In genomic region chr10:31586708-31587107, GRCh38 we compare ENCODE assay signal across 16 cellular contexts.
DNase-seq lines count a peak whose midpoint lies in the region; ATAC-seq and TF ChIP-seq lines count a peak whose summit lies in the region.
"Had no signal": no experiment of that assay in that cellular context is flagged by ENCODE, and none has a peak within 500 bp of the region (broad histone marks: within the 10 kb centered on the region; RNA-seq: fewer than 3 reads in every experiment).

No MANE protein-coding gene starts in this region.

- H3K4me1 ChIP-seq in skeletal muscle tissue (ENCODE audit: control insufficient read depth in 3 of 3, insufficient read depth in 3 of 3, low read length in 3 of 3), result peaks cover 21 to 29% (median 22%) of the 10 kb centered on the region in 3 donors
- H3K4me1 ChIP-seq: neural progenitor cell had no signal

- H3K4me3 Mint-ChIP-seq in activated CD8-positive, alpha-beta memory T cell treated with anti-CD3 and anti-CD28 coated beads, Interleukin-2, amount 10 ng/mL, durations not matched to agents 7 days and 5 days, result peak overlapping the region; percentile 31
- H3K4me3 Mint-ChIP-seq in immature natural killer cell (peak overlapping the region; percentile 50 to 78 (median 71)), mesothelial cell of epicardium (no peak overlapping the region), WTC11 (no peak overlapping the region)
- H3K4me3 Mint-ChIP-seq: activated naive CD4-positive, alpha-beta T cell treated with anti-CD3 and anti-CD28 coated beads, Interleukin-2, amount 50 U/mL, for 24 hours; central memory CD8-positive, alpha-beta T cell; neural progenitor cell had no signal

- H3K9me3 Mint-ChIP-seq in activated CD8-positive, alpha-beta memory T cell treated with anti-CD3 and anti-CD28 coated beads, Interleukin-2, amount 10 ng/mL, durations not matched to agents 7 days and 5 days (ENCODE audit: low read depth), result peaks cover 6% of the 10 kb centered on the region
- peaks cover 0 to 10% (median 5%) of the 10 kb centered on the region in 6 donors for H3K9me3 Mint-ChIP-seq in immature natural killer cell
- H3K9me3 Mint-ChIP-seq in mesothelial cell of epicardium, result peaks cover 22% of the 10 kb centered on the region
- H3K9me3 Mint-ChIP-seq in WTC11, result peaks cover 12% of the 10 kb centered on the region

- POLR2A ChIA-PET in WTC11 (lab: Charles Lee), result no interaction called here

- DNase-seq in activated CD8-positive, alpha-beta memory T cell treated with anti-CD3 and anti-CD28 coated beads, Interleukin-2, amount 10 ng/mL, durations not matched to agents 7 days and 5 days, result no peak
- no peak for DNase-seq in activated CD8-positive, alpha-beta memory T cell treated with anti-CD3 and anti-CD28 coated beads for 24 hours
- DNase-seq in Kasumi-1 (lab: John Stamatoyannopoulos, UW) (peak; percentile 77 to 85), immature natural killer cell (peak in 1 of 3 donors; percentile 3), mesothelial cell of epicardium (ENCODE audit: low spot score in 2 of 2, unreplicated experiment in 2 of 2) (no peak), WTC11 (ENCODE audit: low spot score) (no peak), COR-L47 (lab: John Stamatoyannopoulos, UW) (no peak)
- DNase-seq: Karpas-422, kidney glomerular epithelial cell, NCI-H1694 treated with DMSO at 0.1 percent for 48 hours had no signal

- no peaks in the 10 kb centered on the region for H3K36me3 Mint-ChIP-seq in activated CD8-positive, alpha-beta memory T cell treated with anti-CD3 and anti-CD28 coated beads, Interleukin-2, amount 10 ng/mL, durations not matched to agents 7 days and 5 days
- H3K36me3 Mint-ChIP-seq in immature natural killer cell (peaks cover 0 to 3% (median 0%) of the 10 kb centered on the region in 3 donors), mesothelial cell of epicardium (peaks cover 3% of the 10 kb centered on the region), WTC11 (peaks cover 7% of the 10 kb centered on the region; the same call in 1 of the 2 replicates)
- H3K36me3 Mint-ChIP-seq: activated naive CD4-positive, alpha-beta T cell treated with anti-CD3 and anti-CD28 coated beads, Interleukin-2, amount 50 U/mL, for 24 hours; neural progenitor cell had no signal

- ATAC-seq in activated CD8-positive, alpha-beta memory T cell treated with anti-CD3 and anti-CD28 coated beads, Interleukin-2, amount 10 ng/mL, durations not matched to agents 7 days and 5 days, result no peak
- no peak for ATAC-seq in WTC11
- ATAC-seq: HCT116 had no signal

- peaks cover 35% of the 10 kb centered on the region for H3K27me3 Mint-ChIP-seq in activated CD8-positive, alpha-beta memory T cell treated with anti-CD3 and anti-CD28 coated beads, Interleukin-2, amount 10 ng/mL, durations not matched to agents 7 days and 5 days
- H3K27me3 Mint-ChIP-seq in immature natural killer cell (ENCODE audit: low read depth in 3 of 3), result peaks cover 5 to 6% (median 5%) of the 10 kb centered on the region in 3 donors
- H3K27me3 Mint-ChIP-seq in mesothelial cell of epicardium (ENCODE audit: low read depth), result no peaks in the 10 kb centered on the region
- no peaks in the 10 kb centered on the region for H3K27me3 Mint-ChIP-seq in WTC11 (ENCODE audit: low read depth)

- no peaks in the 10 kb centered on the region for H3K27me3 ChIP-seq in skeletal muscle tissue (ENCODE audit: control insufficient read depth in 3 of 3, insufficient read depth in 3 of 3, low read length in 3 of 3)
- H3K27me3 ChIP-seq: neural progenitor cell had no signal

- H3K4me1 Mint-ChIP-seq in activated CD8-positive, alpha-beta memory T cell treated with anti-CD3 and anti-CD28 coated beads, Interleukin-2, amount 10 ng/mL, durations not matched to agents 7 days and 5 days, result peaks cover 13% of the 10 kb centered on the region
- peaks cover 7 to 14% of the 10 kb centered on the region in 2 donors for H3K4me1 Mint-ChIP-seq in immature natural killer cell
- peaks cover 31% of the 10 kb centered on the region for H3K4me1 Mint-ChIP-seq in mesothelial cell of epicardium
- H3K4me1 Mint-ChIP-seq in WTC11, result peaks cover 17% of the 10 kb centered on the region
- H3K4me1 Mint-ChIP-seq: central memory CD8-positive, alpha-beta T cell had no signal

- peaks cover 0 to 2% (median 0%) of the 10 kb centered on the region in 3 donors for H3K9me3 ChIP-seq in skeletal muscle tissue (ENCODE audit: control insufficient read depth in 3 of 3, low read length in 3 of 3)

- no peak overlapping the region for H3K4me3 ChIP-seq in skeletal muscle tissue (ENCODE audit: low read length in 3 of 3)
- H3K4me3 ChIP-seq: neural progenitor cell, skin epidermis had no signal

- no peak overlapping the region for H3K9ac ChIP-seq in skeletal muscle tissue (ENCODE audit: low read depth in 1 of 3, low read length in 3 of 3)
- H3K9ac ChIP-seq: neural progenitor cell had no signal

- TF ChIP-seq CTCF in mesothelial cell of epicardium (IDR thresholded peaks at IDR 0.05; ENCODE audit: unreplicated experiment) (no peak), WTC11 (IDR thresholded peaks at IDR 0.05) (no peak)

- no peaks in the 10 kb centered on the region for H3K36me3 ChIP-seq in skeletal muscle tissue (ENCODE audit: control insufficient read depth in 3 of 3, insufficient read depth in 3 of 3, low read length in 3 of 3)
- H3K36me3 ChIP-seq: neural progenitor cell had no signal

- peak overlapping the region; percentile 28 for H3K27ac ChIP-seq in skeletal muscle tissue (ENCODE audit: low read depth, low read length)
- H3K27ac ChIP-seq: neural progenitor cell had no signal

- CTCF ChIA-PET in activated CD8-positive, alpha-beta memory T cell treated with anti-CD3 and anti-CD28 coated beads, Interleukin-2, amount 10 ng/mL, durations not matched to agents 7 days and 5 days (lab: Charles Lee), result no interaction called here
- CTCF ChIA-PET in WTC11 (lab: Charles Lee), result no interaction called here

- no peak overlapping the region for H3K27ac Mint-ChIP-seq in activated CD8-positive, alpha-beta memory T cell treated with anti-CD3 and anti-CD28 coated beads, Interleukin-2, amount 10 ng/mL, durations not matched to agents 7 days and 5 days
- peak overlapping the region in 1 of 6 donors; percentile 45 for H3K27ac Mint-ChIP-seq in immature natural killer cell
- no peak overlapping the region for H3K27ac Mint-ChIP-seq in mesothelial cell of epicardium
- H3K27ac Mint-ChIP-seq in WTC11, result no peak overlapping the region
- H3K27ac Mint-ChIP-seq: activated naive CD4-positive, alpha-beta T cell treated with anti-CD3 and anti-CD28 coated beads, Interleukin-2, amount 50 U/mL, for 24 hours; neural progenitor cell had no signal

TF ChIP-seq in WTC11, 78 proteins besides CTCF, POLR2A, EP300 and RAD21:
- TF ChIP-seq HMGXB4 (CRISPR knock-in tag; IDR thresholded peaks at IDR 0.05) (no peak), ATF2 (CRISPR knock-in tag; IDR thresholded peaks at IDR 0.05; ENCODE audit: borderline replicate concordance, low read depth) (no peak)
TF ChIP-seq in WTC11: peak in this region for 0.

Comparison
In these comparisons a context has a peak if more than half of its experiments do, and no peak if none do; other contexts are left out.
1. DNase-seq: peak in Kasumi-1 (2 of 2); none in activated CD8-positive, alpha-beta memory T cell treated with anti-CD3 and anti-CD28 coated beads, Interleukin-2, amount 10 ng/mL, durations not matched to agents 7 days and 5 days (single experiment), activated CD8-positive, alpha-beta memory T cell treated with anti-CD3 and anti-CD28 coated beads for 24 hours (single experiment), mesothelial cell of epicardium (0 of 2), WTC11 (single experiment) and COR-L47 (single experiment).
2. H3K4me3 Mint-ChIP-seq: peak in activated CD8-positive, alpha-beta memory T cell treated with anti-CD3 and anti-CD28 coated beads, Interleukin-2, amount 10 ng/mL, durations not matched to agents 7 days and 5 days (single experiment) and immature natural killer cell (5 of 5); none in mesothelial cell of epicardium (single experiment) and WTC11 (single experiment).